9 cellular contexts compared by ENCODE assay signal in genomic region chr4:142406051-142406549, GRCh38.
DNase-seq lines count a peak whose midpoint lies in the region; TF ChIP-seq lines count a peak whose summit lies in the region.
"Had no signal": no experiment of that assay in that cellular context is flagged by ENCODE, and none has a peak within 500 bp of the region (broad histone marks: within the 10 kb centered on the region; RNA-seq: fewer than 3 reads in every experiment).

No MANE protein-coding gene starts in this region.

- TF ChIP-seq EP300 in stomach (IDR thresholded peaks at IDR 0.05), result no peak

- peak overlapping the region; percentile 25 for H3K4me2 ChIP-seq in fibroblast of lung (ENCODE audit: extremely low read depth, insufficient read depth, low read length)

- TF ChIP-seq CTCF in fibroblast of lung (conservative IDR thresholded peaks at IDR 0.05 in 1 of 2, IDR thresholded peaks at IDR 0.05 in 1 of 2; ENCODE audit: low read depth in 1 of 2, low read length in 2 of 2), result no peak
- TF ChIP-seq CTCF in stomach (IDR thresholded peaks at IDR 0.05), result no peak

- H3K36me3 ChIP-seq in SK-N-MC (ENCODE audit: insufficient read depth, low read length), result no peaks in the 10 kb centered on the region
- H3K36me3 ChIP-seq in fibroblast of lung (ENCODE audit: control insufficient read depth, insufficient read depth, low read length), result no peaks in the 10 kb centered on the region
- no peaks in the 10 kb centered on the region for H3K36me3 ChIP-seq in stomach

- H3K9me3 ChIP-seq in SK-N-MC (ENCODE audit: low read depth, low read length), result no peaks in the 10 kb centered on the region
- H3K9me3 ChIP-seq in fibroblast of lung (ENCODE audit: control insufficient read depth, insufficient read depth, low read depth, low read length), result no peaks in the 10 kb centered on the region
- H3K9me3 ChIP-seq in stomach, result no peaks in the 10 kb centered on the region

- no peaks in the 10 kb centered on the region for H4K20me1 ChIP-seq in fibroblast of lung (ENCODE audit: control insufficient read depth, extremely low read depth, insufficient read depth, low read length)

- no peak for TF ChIP-seq POLR2A in stomach (IDR thresholded peaks at IDR 0.05)

- H3K79me2 ChIP-seq in fibroblast of lung (ENCODE audit: control insufficient read depth, insufficient read depth, low read length), result no peaks in the 10 kb centered on the region

- H3K27ac ChIP-seq in SK-N-MC (no peak overlapping the region), fibroblast of lung (ENCODE audit: insufficient read depth, low read length) (peak overlapping the region; percentile 67), stomach (peak overlapping the region in 4 of 5 donors; percentile 52 to 86 (median 81))
- H3K27ac ChIP-seq: 22Rv1 had no signal

- H3K9ac ChIP-seq in SK-N-MC (ENCODE audit: insufficient read length), result no peak overlapping the region
- no peak overlapping the region for H3K9ac ChIP-seq in fibroblast of lung (ENCODE audit: insufficient read depth, low read length)

- intact Hi-C loops in stomach (cut with DNase I; ENCODE audit: low total_unique reads), result no loop called here

- H3K27me3 ChIP-seq in fibroblast of lung (ENCODE audit: control insufficient read depth, insufficient read depth, low read length) (no peaks in the 10 kb centered on the region), stomach (no peaks in the 10 kb centered on the region)

- H2AFZ ChIP-seq in fibroblast of lung (ENCODE audit: low read length), result peak overlapping the region; percentile 42

- DNase-seq in DMS53 (lab: John Stamatoyannopoulos, UW), result peak; percentile 28
- no peak for DNase-seq in DMS53 treated with DMSO at 0.1 percent for 48 hours (lab: John Stamatoyannopoulos, UW; ENCODE audit: unreplicated experiment)
- no peak for DNase-seq in SK-N-MC (ENCODE audit: low read depth, low spot score)
- DNase-seq in fibroblast of lung (ENCODE audit: low read depth in 2 of 2), result peak; percentile 18 to 78
- no peak for DNase-seq in stomach
- no peak for DNase-seq in NOMO-1 treated with DMSO at 0.1 percent for 48 hours (lab: John Stamatoyannopoulos, UW; ENCODE audit: unreplicated experiment)
- no peak for DNase-seq in occipital lobe (lab: John Stamatoyannopoulos, UW)
- DNase-seq in NCI-H446 (lab: John Stamatoyannopoulos, UW), result no peak

- peak overlapping the region; percentile 77; the same call in 1 of the 2 replicates for H3K4me3 ChIP-seq in SK-N-MC
- peak overlapping the region in 1 of 4 experiments; percentile 85 for H3K4me3 ChIP-seq in fibroblast of lung (replicated peaks in 1 of 4; ENCODE audit: control extremely low read depth in 1 of 4, insufficient read depth in 1 of 4, low read depth in 3 of 4, low read length in 4 of 4)
- H3K4me3 ChIP-seq in stomach, result peak overlapping the region in 2 of 4 donors; percentile 46 to 51

- WGBS in stomach, 5 donors, result 44 to 55% (median 49%) methylated on average over 5 of the region's 5 CpGs

- H3K4me1 ChIP-seq in fibroblast of lung (ENCODE audit: control insufficient read depth, extremely low read depth, insufficient read depth, low read length), result peaks cover 13% of the 10 kb centered on the region
- peaks cover 9 to 54% (median 24%) of the 10 kb centered on the region in 4 donors for H3K4me1 ChIP-seq in stomach

Comparison
In these comparisons a context has a peak if more than half of its experiments do, and no peak if none do; other contexts are left out.
1. DNase-seq: peak in DMS53 (single experiment) and fibroblast of lung (2 of 2); none in DMS53 treated with DMSO at 0.1 percent for 48 hours (single experiment), SK-N-MC (single experiment), stomach (single experiment), NOMO-1 treated with DMSO at 0.1 percent for 48 hours (single experiment), occipital lobe (single experiment) and NCI-H446 (0 of 2).